ENCODE assay signal across 20 cellular contexts in genomic region chr16:55572439-55572838, GRCh38. TPM values are rescaled to one million over a fixed set of nuclear protein-coding genes. Genes with fewer than 3 reads are reported as not detected.
"Had no signal": no experiment of that assay in that cellular context is flagged by ENCODE, and none has a peak within 500 bp of the region (broad histone marks: within the 10 kb centered on the region; RNA-seq: fewer than 3 reads in every experiment).

No MANE protein-coding gene starts in this region.

- H3K4me1 Mint-ChIP-seq: immature natural killer cell; naive thymus-derived CD4-positive, alpha-beta T cell had no signal

- H3K27ac Mint-ChIP-seq: activated naive CD8-positive, alpha-beta T cell; immature natural killer cell; naive thymus-derived CD4-positive, alpha-beta T cell; progenitor cell of endocrine pancreas; T-helper 2 cell treated with Interferon-gamma antibody and Interleukin-4, amounts not matched to agents 5 μg/mL and 100 μg/mL, for 36 hours had no signal

- H3K27ac ChIP-seq: brain microvascular endothelial cell, right lobe of liver, suprapubic skin, upper lobe of left lung had no signal

- ATAC-seq: left cardiac atrium; naive thymus-derived CD4-positive, alpha-beta T cell; right lobe of liver; stimulated activated naive CD8-positive, alpha-beta T cell treated with anti-CD3 and anti-CD28 coated beads, Interleukin-15, Interleukin-2, amounts not matched to agents 100 U/mL and 50 U/mL, for 24 hours had no signal

- H3K9me3 ChIP-seq: esophagus squamous epithelium, right lobe of liver, suprapubic skin, upper lobe of left lung had no signal

- H3K27me3 ChIP-seq: brain microvascular endothelial cell, esophagus squamous epithelium, right lobe of liver, suprapubic skin, upper lobe of left lung had no signal

- H3K36me3 Mint-ChIP-seq: activated naive CD8-positive, alpha-beta T cell; immature natural killer cell; naive thymus-derived CD4-positive, alpha-beta T cell had no signal

- H3K4me3 ChIP-seq: esophagus squamous epithelium, lung, right lobe of liver, suprapubic skin, upper lobe of left lung had no signal

- H3K27me3 Mint-ChIP-seq: progenitor cell of endocrine pancreas had no signal

- H3K4me3 Mint-ChIP-seq: activated naive CD8-positive, alpha-beta T cell; immature natural killer cell; naive thymus-derived CD4-positive, alpha-beta T cell; T-helper 2 cell treated with Interferon-gamma antibody and Interleukin-4, amounts not matched to agents 5 μg/mL and 100 μg/mL, for 36 hours had no signal

- DNase-seq: activated CD4-positive, alpha-beta T cell treated with anti-CD3 and anti-CD28 coated beads for 1 hour; activated CD4-positive, alpha-beta T cell treated with anti-CD3 and anti-CD28 coated beads, Interleukin-2, amount 50 U/mL, for 48 hours; activated gamma-delta T cell; activated T-cell treated with anti-CD3 and anti-CD28 coated beads, Interleukin-2, amount 50 U/mL, for 48 hours; brain microvascular endothelial cell; esophagus squamous epithelium; glutamatergic neuron; immature natural killer cell; left cardiac atrium; naive thymus-derived CD4-positive, alpha-beta T cell; right lobe of liver; stimulated activated CD4-positive, alpha-beta T cell treated with anti-CD3 and anti-CD28 coated beads, Interleukin-2, amount 100 ng/mL, for 24 hours; stimulated activated naive CD8-positive, alpha-beta T cell treated with anti-CD3 and anti-CD28 coated beads, Interleukin-15, Interleukin-2, amounts not matched to agents 100 U/mL and 50 U/mL, for 24 hours; SW 1271; upper lobe of left lung had no signal

- H3K9me3 Mint-ChIP-seq: naive thymus-derived CD4-positive, alpha-beta T cell; T-helper 2 cell treated with Interferon-gamma antibody and Interleukin-4, amounts not matched to agents 5 μg/mL and 100 μg/mL, for 36 hours had no signal

- H3K36me3 ChIP-seq: brain microvascular endothelial cell, right lobe of liver, upper lobe of left lung had no signal

- H3K4me1 ChIP-seq: right lobe of liver had no signal

RNA-seq across cellular contexts. Expression of gene CAPNS2, which starts 6.0 kb away (rescaled TPM):
- total RNA-seq: progenitor cell of endocrine pancreas had no signal
- polyA plus RNA-seq: immature natural killer cell; naive thymus-derived CD4-positive, alpha-beta T cell had no signal
